In genomic region chr1:149884433-149885363, GRCh38 we compare ENCODE assay signal across 9 cellular contexts. TPM values are rescaled to one million over a fixed set of nuclear protein-coding genes. Genes with fewer than 3 reads are reported as not detected.
DNase-seq lines count a peak whose midpoint lies in the region; ATAC-seq and TF ChIP-seq lines count a peak whose summit lies in the region.
"Had no signal": no experiment of that assay in that cellular context is flagged by ENCODE, and none has a peak within 500 bp of the region (broad histone marks: within the 10 kb centered on the region; RNA-seq: fewer than 3 reads in every experiment).

No MANE protein-coding gene starts in this region.

- CTCF ChIA-PET in AG04449 (lab: Yijun Ruan, JAX), result no interaction called here

- no peaks in the 10 kb centered on the region for H3K9me3 Mint-ChIP-seq in chondrocyte (ENCODE audit: low read depth)
- H3K9me3 Mint-ChIP-seq: memory B cell had no signal

- H3K4me3 ChIP-seq in AG04449 (ENCODE audit: low read depth, low read length) (peak overlapping the region; percentile 69), GM06990 (replicated peaks; ENCODE audit: low read depth, low read length) (peak overlapping the region; percentile 76), left lung (peak overlapping the region; percentile 57 to 61), urinary bladder (ENCODE audit: low read depth, low read length) (peak overlapping the region; percentile 74)

- no peak for DNase-seq in AG04449 (ENCODE audit: low read depth, low spot score)
- peak; percentile 51 for DNase-seq in GM06990 (ENCODE audit: extremely low read depth, insufficient read length)
- DNase-seq in NCI-H345 treated with DMSO at 0.1 percent for 48 hours (lab: John Stamatoyannopoulos, UW; ENCODE audit: unreplicated experiment), result peak; percentile 83
- peak; percentile 31 for DNase-seq in amniotic epithelial cell (ENCODE audit: low read depth)
- DNase-seq in left lung, result no peak
- DNase-seq in chondrocyte (ENCODE audit: low spot score), result no peak

- H3K27ac Mint-ChIP-seq in chondrocyte (ENCODE audit: unreplicated experiment), result no peak overlapping the region
- H3K27ac Mint-ChIP-seq: memory B cell had no signal

- no peaks in the 10 kb centered on the region for H3K27me3 Mint-ChIP-seq in chondrocyte (ENCODE audit: low read depth)
- H3K27me3 Mint-ChIP-seq: memory B cell had no signal

- no peaks in the 10 kb centered on the region for H3K9me3 ChIP-seq in left lung

- H3K36me3 Mint-ChIP-seq in chondrocyte (ENCODE audit: low read depth), result no peaks in the 10 kb centered on the region
- H3K36me3 Mint-ChIP-seq: memory B cell had no signal

- ATAC-seq in left lung (no peak), HG02610 (IDR thresholded peaks at IDR 0.05; ENCODE audit: unreplicated experiment) (no peak)

- H3K4me1 ChIP-seq in left lung, result peaks cover 4 to 28% of the 10 kb centered on the region in 2 donors
- H3K4me1 ChIP-seq in urinary bladder (ENCODE audit: insufficient read depth), result no peaks in the 10 kb centered on the region

- H3K27me3 ChIP-seq in GM06990 (replicated peaks; ENCODE audit: control insufficient read depth, insufficient read depth, low read length) (no peaks in the 10 kb centered on the region), left lung (no peaks in the 10 kb centered on the region)

- H3K36me3 ChIP-seq in GM06990 (ENCODE audit: control insufficient read depth, insufficient read depth, low read length) (no peaks in the 10 kb centered on the region), left lung (no peaks in the 10 kb centered on the region), urinary bladder (ENCODE audit: insufficient read depth) (no peaks in the 10 kb centered on the region)

- POLR2A ChIA-PET in AG04449 (lab: Yijun Ruan, JAX), result interaction anchor here (0.5 to 3.7 kb wide), 4 partner anchors 17 to 183 kb away, joined by 3 to 15 read pairs (median 4); partner anchors contain the start of genes OTUD7B and VPS45

- H3K4me1 Mint-ChIP-seq in chondrocyte (ENCODE audit: low read depth), result peaks cover 6% of the 10 kb centered on the region

- TF ChIP-seq CTCF in AG04449 (IDR thresholded peaks at IDR 0.05; ENCODE audit: insufficient read depth, low read length, missing control alignments) (no peak), GM06990 (IDR thresholded peaks at IDR 0.05; ENCODE audit: insufficient read depth, low read length, poor library complexity, severe bottlenecking) (no peak), left lung (IDR thresholded peaks at IDR 0.05) (no peak), chondrocyte (IDR thresholded peaks at IDR 0.05) (no peak)

- intact Hi-C loops in left lung (cut with DNase I), result no loop called here

- H3K4me3 Mint-ChIP-seq in chondrocyte (ENCODE audit: unreplicated experiment), result no peak overlapping the region
- H3K4me3 Mint-ChIP-seq: memory B cell had no signal

- 6% methylated on average over 9 of the region's 9 CpGs for WGBS in urinary bladder

- H3K27ac ChIP-seq in left lung, result peak overlapping the region; percentile 93 to 100
- peak overlapping the region; percentile 95 for H3K27ac ChIP-seq in urinary bladder (ENCODE audit: low read depth)

RNA-seq across cellular contexts. Expression of gene BOLA1, which starts 14.7 kb away (rescaled TPM):
- total RNA-seq in left lung (10 to 100 TPM; 11.4 to 13.1 TPM), urinary bladder (11.4 TPM), chondrocyte (9.4 to 11.5 TPM (median 10.5 TPM) in 3 replicates)
- 34.2 TPM for polyA plus RNA-seq in urinary bladder

RNA-seq across cellular contexts. Expression of gene SV2A, which starts 32.9 kb away (rescaled TPM):
- total RNA-seq in left lung (1 to 10 TPM; 3.3 to 3.4 TPM), urinary bladder (5.5 TPM), chondrocyte (15.3 to 17.2 TPM (median 16.0 TPM) in 3 replicates)
- polyA plus RNA-seq in urinary bladder, result 7.3 TPM

RNA-seq across cellular contexts. Expression of gene SF3B4, which starts 42.9 kb away (rescaled TPM):
- total RNA-seq in left lung, result 10 to 100 TPM; 39.4 to 54.0 TPM
- total RNA-seq in urinary bladder, result 16.8 TPM
- 54.0 TPM for polyA plus RNA-seq in urinary bladder
- 54.7 to 63.9 TPM (median 58.2 TPM) in 3 replicates for total RNA-seq in chondrocyte

RNA-seq across cellular contexts. Expression of gene MTMR11, which starts 52.0 kb away (rescaled TPM):
- 10 to 100 TPM; 12.7 to 18.0 TPM for total RNA-seq in left lung
- 20.9 TPM for total RNA-seq in urinary bladder
- 15.2 TPM for polyA plus RNA-seq in urinary bladder
- 15.4 to 22.3 TPM (median 17.6 TPM) in 3 replicates for total RNA-seq in chondrocyte

Comparison
In these comparisons a context has a peak if more than half of its experiments do, and no peak if none do; other contexts are left out.
1. DNase-seq: peak in GM06990 (single experiment), NCI-H345 treated with DMSO at 0.1 percent for 48 hours (single experiment) and amniotic epithelial cell (single experiment); none in AG04449 (single experiment), left lung (0 of 2) and chondrocyte (single experiment).
2. Peak in every context shown above with its lines, with median percentiles within 50 percentile points of each other: H3K4me3 ChIP-seq.